ENCODE assay signal across 1 cellular context in genomic region chr11:19561011-19561410, GRCh38.
TF ChIP-seq lines count a peak whose summit lies in the region.

No MANE protein-coding gene starts in this region.

TF ChIP-seq in SK-N-SH, 30 proteins besides CTCF, POLR2A, EP300 and RAD21 (continued from another document):
- TF ChIP-seq REST (IDR thresholded peaks at IDR 0.05; ENCODE audit: low read depth, low read length) = no peak
TF ChIP-seq in SK-N-SH: peak in this region for 1.
